Comparison of ENCODE assay signal across 9 cellular contexts in genomic region chr1:209769171-209769904, GRCh38. TPM values are rescaled to one million over a fixed set of nuclear protein-coding genes. Genes with fewer than 3 reads are reported as not detected.
A peak's percentile ranks its signal among the peaks of the same experiment; 100 is the strongest.
DNase-seq lines count a peak whose midpoint lies in the region; ATAC-seq and TF ChIP-seq lines count a peak whose summit lies in the region.
"Had no signal": no experiment of that assay in that cellular context is flagged by ENCODE, and none has a peak within 500 bp of the region (broad histone marks: within the 10 kb centered on the region; RNA-seq: fewer than 3 reads in every experiment).

No MANE protein-coding gene starts in this region.

- H3K9me3 Mint-ChIP-seq in activated T-helper 17 cell treated with anti-CD3 and anti-CD28 coated beads, Interleukin-2, amount 50 U/mL, for 72 hours: no peaks in the 10 kb centered on the region

- H3K27ac Mint-ChIP-seq in activated T-helper 17 cell treated with anti-CD3 and anti-CD28 coated beads, Interleukin-2, amount 50 U/mL, for 72 hours: no peak overlapping the region

- H3K27me3 Mint-ChIP-seq in activated T-helper 17 cell treated with anti-CD3 and anti-CD28 coated beads, Interleukin-2, amount 50 U/mL, for 72 hours: no peaks in the 10 kb centered on the region

- intact Hi-C loops in OCI-LY7 (cut with micrococcal nuclease; ENCODE audit: unreplicated experiment): no loop called here

- peak overlapping the region; percentile 58 for H3K9ac ChIP-seq in skeletal muscle satellite cell (ENCODE audit: low read depth, low read length)

- peak overlapping the region; percentile 16; the same call in 1 of the 2 replicates for H2AFZ ChIP-seq in OCI-LY7 (ENCODE audit: low read length)

- H4K20me1 ChIP-seq in OCI-LY7 (ENCODE audit: insufficient read depth, low read length): no peaks in the 10 kb centered on the region

- H3K36me3 ChIP-seq in OCI-LY7 (ENCODE audit: insufficient read depth, low read length): peaks cover 17% of the 10 kb centered on the region
- no peaks in the 10 kb centered on the region for H3K36me3 ChIP-seq in skeletal muscle satellite cell (ENCODE audit: insufficient read depth, low read length)

- H3K4me3 ChIP-seq in GM12864 (ENCODE audit: low read depth, low read length) (peak overlapping the region; percentile 61), OCI-LY7 (ENCODE audit: low read depth, low read length, poor library complexity, severe bottlenecking) (peak overlapping the region; percentile 10), skeletal muscle satellite cell (ENCODE audit: low read length) (peak overlapping the region; percentile 13)

- H3K9me3 ChIP-seq in OCI-LY7 (ENCODE audit: low read length): no peaks in the 10 kb centered on the region
- no peaks in the 10 kb centered on the region for H3K9me3 ChIP-seq in skeletal muscle satellite cell (replicated peaks; ENCODE audit: low read length)

- CTCF ChIA-PET in OCI-LY7 (lab: Charles Lee; ENCODE audit: unreplicated experiment): interaction anchor here (1.3 kb wide), 1 partner anchor 12 kb away, joined by 5 read pairs; no protein-coding TSS in a partner anchor

- H3K4me2 ChIP-seq in OCI-LY7 (ENCODE audit: low read length) (peak overlapping the region; percentile 42), skeletal muscle satellite cell (ENCODE audit: low read length) (peak overlapping the region; percentile 53)

- peak; percentile 77 for DNase-seq in GM12864 (ENCODE audit: low read depth)
- peak; percentile 73 for DNase-seq in OCI-LY7 (ENCODE audit: low spot score)
- peak; percentile 52 for DNase-seq in glomerular endothelial cell (ENCODE audit: extremely low read depth, low read depth, low spot score)
- no peak for DNase-seq in NCI-H446 (lab: John Stamatoyannopoulos, UW)
- no peak for DNase-seq in NCI-H526 (lab: John Stamatoyannopoulos, UW)

- H3K4me1 ChIP-seq in OCI-LY7 (ENCODE audit: insufficient read depth, low read length, poor library complexity, severe bottlenecking) (peaks cover 34% of the 10 kb centered on the region), skeletal muscle satellite cell (ENCODE audit: control insufficient read depth, insufficient read depth, low read length) (peaks cover 20% of the 10 kb centered on the region)

- POLR2A ChIA-PET in OCI-LY7 (lab: Charles Lee): interaction anchor here (1.3 to 6.4 kb wide), 4 partner anchors 12 to 53 kb away, joined by 3 to 50 read pairs (median 6); partner anchors contain the start of genes C1orf74 and TRAF3IP3

- BruUV-seq in OCI-LY7 (replicated peaks; lab: Mats Ljungman, UMichigan): no TSS peak

- H3K4me1 Mint-ChIP-seq in activated T-helper 17 cell treated with anti-CD3 and anti-CD28 coated beads, Interleukin-2, amount 50 U/mL, for 72 hours: peaks cover 38% of the 10 kb centered on the region

- TF ChIP-seq CTCF in GM12864 (IDR thresholded peaks at IDR 0.05; ENCODE audit: low read depth, low read length, missing control alignments): no peak
- no peak for TF ChIP-seq CTCF in OCI-LY7 (conservative IDR thresholded peaks at IDR 0.05; ENCODE audit: low read length)

- H3K4me3 Mint-ChIP-seq in activated T-helper 17 cell treated with anti-CD3 and anti-CD28 coated beads, Interleukin-2, amount 50 U/mL, for 72 hours: no peak overlapping the region

- no peaks in the 10 kb centered on the region for H3K79me2 ChIP-seq in OCI-LY7 (ENCODE audit: insufficient read depth, low read depth, low read length)

- no peaks in the 10 kb centered on the region for H3K27me3 ChIP-seq in skeletal muscle satellite cell (ENCODE audit: control insufficient read depth, insufficient read depth, low read length)

- no peaks in the 10 kb centered on the region for H3K9me2 ChIP-seq in OCI-LY7 (ENCODE audit: insufficient read depth, low read length)

- peak overlapping the region; percentile 63 for H3K27ac ChIP-seq in OCI-LY7 (ENCODE audit: low read depth, low read length, poor library complexity, severe bottlenecking)
- H3K27ac ChIP-seq: VCaP had no signal

- no peaks in the 10 kb centered on the region for H3K36me3 Mint-ChIP-seq in activated T-helper 17 cell treated with anti-CD3 and anti-CD28 coated beads, Interleukin-2, amount 50 U/mL, for 72 hours (ENCODE audit: low read depth)

- peak; percentile 80 for ATAC-seq in HG02642 (IDR thresholded peaks at IDR 0.05; ENCODE audit: poor library complexity, unreplicated experiment)
- ATAC-seq in activated T-helper 17 cell treated with anti-CD3 and anti-CD28 coated beads, Interleukin-2, amount 50 U/mL, for 72 hours (replicated peaks): peak; percentile 79

RNA-seq across cellular contexts. Expression of gene TRAF3IP3, which starts 13.5 kb away (rescaled TPM):
- total RNA-seq in OCI-LY7 (2014; rRNA removed; shearing (Covaris generic)): 22.1 and 24.3 TPM in 2 replicates
- 46.6 and 53.6 TPM in 2 replicates for total RNA-seq in OCI-LY7 (2022)
- 100 to 1,000 TPM; 175 to 184 TPM for total RNA-seq in activated T-helper 17 cell treated with anti-CD3 and anti-CD28 coated beads, Interleukin-2, amount 50 U/mL, for 72 hours
- total RNA-seq in glomerular endothelial cell: not detected in 2 replicates
- not detected in 2 replicates for total RNA-seq in skeletal muscle satellite cell (2012; rRNA removed)

RNA-seq across cellular contexts. Expression of gene C1orf74, which starts 15.0 kb away (rescaled TPM):
- 3.7 and 4.4 TPM in 2 replicates for total RNA-seq in OCI-LY7 (2014; rRNA removed; shearing (Covaris generic))
- total RNA-seq in OCI-LY7 (2022): 4.2 and 5.0 TPM in 2 replicates
- total RNA-seq in activated T-helper 17 cell treated with anti-CD3 and anti-CD28 coated beads, Interleukin-2, amount 50 U/mL, for 72 hours: 1 to 10 TPM; 2.5 to 3.8 TPM
- total RNA-seq in glomerular endothelial cell: 1.1 and 1.5 TPM in 2 replicates
- 2.8 TPM in 2 replicates for total RNA-seq in skeletal muscle satellite cell (2012; rRNA removed)

RNA-seq across cellular contexts. Expression of gene IRF6, which starts 36.6 kb away (rescaled TPM):
- not detected in 2 replicates for total RNA-seq in OCI-LY7 (2014; rRNA removed; shearing (Covaris generic))
- total RNA-seq in OCI-LY7 (2022) (not detected in 2 replicates), glomerular endothelial cell (0.82 and 1.8 TPM in 2 replicates)
- 1 to 10 TPM in 1 of 2 donors, under 1 TPM in 1; 0.35 to 1.7 TPM for total RNA-seq in activated T-helper 17 cell treated with anti-CD3 and anti-CD28 coated beads, Interleukin-2, amount 50 U/mL, for 72 hours
- 0.25 TPM in 1 of 2 replicates, not detected in the other for total RNA-seq in skeletal muscle satellite cell (2012; rRNA removed)

RNA-seq across cellular contexts. Expression of gene UTP25, which starts 58.4 kb away (rescaled TPM):
- total RNA-seq in OCI-LY7 (2014; rRNA removed; shearing (Covaris generic)): 10.4 and 12.8 TPM in 2 replicates
- 8.4 and 10.5 TPM in 2 replicates for total RNA-seq in OCI-LY7 (2022)
- 10 to 100 TPM; 12.0 to 17.5 TPM for total RNA-seq in activated T-helper 17 cell treated with anti-CD3 and anti-CD28 coated beads, Interleukin-2, amount 50 U/mL, for 72 hours
- total RNA-seq in glomerular endothelial cell: 7.0 and 9.1 TPM in 2 replicates
- 8.5 and 9.1 TPM in 2 replicates for total RNA-seq in skeletal muscle satellite cell (2012; rRNA removed)

Comparison
In these comparisons a context has a peak if more than half of its experiments do, and no peak if none do; other contexts are left out.
1. DNase-seq: peak in GM12864 (single experiment), OCI-LY7 (single experiment) and glomerular endothelial cell (single experiment); none in NCI-H446 (0 of 2) and NCI-H526 (0 of 2).
2. H3K4me3 ChIP-seq: peak in every context shown above with its lines; median percentile 61 in GM12864; 13 in skeletal muscle satellite cell; 10 in OCI-LY7.
3. RNA of gene TRAF3IP3, which starts 13.5 kb away (total RNA-seq): 175 to 184 TPM in activated T-helper 17 cell treated with anti-CD3 and anti-CD28 coated beads, Interleukin-2, amount 50 U/mL, for 72 hours and 22.1 to 53.6 TPM in OCI-LY7; not detected in glomerular endothelial cell; every median in the first group is over 10 times any median in the second.